ENCODE assay signal across 21 cellular contexts in genomic region chr4:159280442-159281172, GRCh38.
A peak's percentile ranks its signal among the peaks of the same experiment; 100 is the strongest.
DNase-seq lines count a peak whose midpoint lies in the region; ATAC-seq, FAIRE-seq and TF ChIP-seq lines count a peak whose summit lies in the region.
"Had no signal": no experiment of that assay in that cellular context is flagged by ENCODE, and none has a peak within 500 bp of the region (broad histone marks: within the 10 kb centered on the region; RNA-seq: fewer than 3 reads in every experiment).

No MANE protein-coding gene starts in this region.

- H3K9me3 Mint-ChIP-seq in Caco-2 (ENCODE audit: unreplicated experiment) (no peaks in the 10 kb centered on the region), H9 (no peaks in the 10 kb centered on the region)
- H3K9me3 Mint-ChIP-seq: CD4-positive, alpha-beta T cell; dendritic cell treated with granulocyte-macrophage colony-stimulating factor and Interleukin-4, amounts not matched to agents 40 ng/mL and 50 ng/mL, for 4 days had no signal

- H3K27me3 ChIP-seq in Caco-2 (replicated peaks; ENCODE audit: control insufficient read depth, insufficient read depth, low read length) (no peaks in the 10 kb centered on the region), H1 (replicated peaks in 1 of 4; ENCODE audit: control insufficient read depth in 3 of 4, extremely low read depth in 1 of 4, insufficient read depth in 3 of 4, low read length in 3 of 4) (no peaks in the 10 kb centered on the region), mucosa of rectum (ENCODE audit: control insufficient read depth in 2 of 2, insufficient read depth in 2 of 2, low read length in 2 of 2) (no peaks in the 10 kb centered on the region), H9 (ENCODE audit: insufficient read depth, low read length) (no peaks in the 10 kb centered on the region)
- H3K27me3 ChIP-seq: heart left ventricle, sigmoid colon, SJCRH30 had no signal

- H3K4me1 ChIP-seq in Caco-2 (peaks cover 43% of the 10 kb centered on the region), H1 (replicated peaks in 1 of 4; ENCODE audit: control insufficient read depth in 3 of 4, insufficient read depth in 4 of 4, low read length in 3 of 4) (peaks cover 0 to 5% (median 1%) of the 10 kb centered on the region in 4 experiments; a peak in 2 of 7 replicates), mucosa of rectum (ENCODE audit: control insufficient read depth in 2 of 2, insufficient read depth in 2 of 2, low read length in 2 of 2) (peaks cover 4 to 6% of the 10 kb centered on the region in 2 donors), H9 (ENCODE audit: insufficient read depth, low read length) (peaks cover 3% of the 10 kb centered on the region; the same call in 1 of the 2 replicates)

- H4K20me1 ChIP-seq in H1 (replicated peaks in 1 of 2; ENCODE audit: control insufficient read depth in 1 of 2, insufficient read depth in 2 of 2, low read length in 2 of 2) (peaks cover 0 to 2% of the 10 kb centered on the region in 2 experiments), H9 (ENCODE audit: control insufficient read depth, insufficient read depth, insufficient read length) (no peaks in the 10 kb centered on the region)

- H3K36me3 ChIP-seq in Caco-2 (ENCODE audit: control insufficient read depth, insufficient read depth, low read length) (no peaks in the 10 kb centered on the region), H1 (ENCODE audit: control insufficient read depth in 2 of 4, insufficient read depth in 4 of 4, low read length in 3 of 4) (no peaks in the 10 kb centered on the region), mucosa of rectum (ENCODE audit: control insufficient read depth in 2 of 2, insufficient read depth in 2 of 2, low read length in 2 of 2) (no peaks in the 10 kb centered on the region)
- H3K36me3 ChIP-seq: heart left ventricle, sigmoid colon, SJCRH30, WERI-Rb-1 had no signal

- H4K91ac ChIP-seq in H1 (replicated peaks; ENCODE audit: insufficient read length, low read length) (no peak overlapping the region), H9 (ENCODE audit: insufficient read length, low read depth, low read length) (no peak overlapping the region)

- TF ChIP-seq CTCF in Caco-2 (IDR thresholded peaks at IDR 0.05; ENCODE audit: insufficient read depth in 1 of 2, low read depth in 1 of 2, low read length in 1 of 2, severe bottlenecking in 1 of 2, unreplicated experiment in 1 of 2) (no peak), H1 (IDR thresholded peaks at IDR 0.05; ENCODE audit: control extremely low read depth in 1 of 3, insufficient read depth in 1 of 3, low read depth in 1 of 3, low read length in 3 of 3) (no peak), H9 (conservative IDR thresholded peaks at IDR 0.05) (no peak)

- H4K5ac ChIP-seq in H1 (ENCODE audit: insufficient read length, low read depth, low read length) = no peak overlapping the region
- H4K5ac ChIP-seq in H9 (ENCODE audit: insufficient read length, low read depth, low read length) = no peak overlapping the region

- H3K79me2 ChIP-seq in H1 (ENCODE audit: control insufficient read depth in 1 of 2, insufficient read depth in 2 of 2, low read length in 2 of 2) (no peaks in the 10 kb centered on the region; a peak in 2 of 4 replicates), H9 (ENCODE audit: insufficient read depth, low read length) (no peaks in the 10 kb centered on the region)

- H3K79me1 ChIP-seq in H1 (ENCODE audit: low read depth, low read length) (no peaks in the 10 kb centered on the region), H9 (ENCODE audit: insufficient read depth, low read depth, low read length, poor library complexity, severe bottlenecking) (no peaks in the 10 kb centered on the region)

- H3K9ac ChIP-seq in H1 (replicated peaks in 1 of 4; ENCODE audit: extremely low read depth in 1 of 4, low read depth in 3 of 4, low read length in 3 of 4) (no peak overlapping the region), mucosa of rectum (ENCODE audit: low read depth in 1 of 2, low read length in 2 of 2) (no peak overlapping the region), H9 (ENCODE audit: extremely low read depth, insufficient read length, low read length) (no peak overlapping the region)

- no peak overlapping the region for H2AK5ac ChIP-seq in H1 (ENCODE audit: low read depth, low read length)
- H2AK5ac ChIP-seq in H9 (ENCODE audit: insufficient read length, low read length) = no peak overlapping the region

- H2BK15ac ChIP-seq in H1 (ENCODE audit: low read length) = no peak overlapping the region
- no peak overlapping the region for H2BK15ac ChIP-seq in H9 (ENCODE audit: low read depth, low read length)

- H2BK20ac ChIP-seq in H1 (ENCODE audit: low read length) (no peak overlapping the region), H9 (ENCODE audit: low read depth, low read length, poor library complexity, severe bottlenecking) (no peak overlapping the region)

- H2BK120ac ChIP-seq in H1 (replicated peaks; ENCODE audit: low read depth, low read length) (no peak overlapping the region), H9 (ENCODE audit: low read depth, low read length, poor library complexity, severe bottlenecking) (no peak overlapping the region)

- no peak for TF ChIP-seq RAD21 in H1 (IDR thresholded peaks at IDR 0.05 in 1 of 2, conservative IDR thresholded peaks at IDR 0.05 in 1 of 2; ENCODE audit: low read depth in 2 of 2, low read length in 2 of 2)

- intact Hi-C loops in Caco-2 (cut with micrococcal nuclease; ENCODE audit: unreplicated experiment) = loop anchor here (5.0 kb wide), 1 partner anchor 53 kb away; no protein-coding TSS in a partner anchor

- peak overlapping the region; percentile 45 for H3K27ac Mint-ChIP-seq in Caco-2 (ENCODE audit: unreplicated experiment)
- no peak overlapping the region for H3K27ac Mint-ChIP-seq in H9
- H3K27ac Mint-ChIP-seq: CD4-positive, alpha-beta T cell; dendritic cell treated with granulocyte-macrophage colony-stimulating factor and Interleukin-4, amounts not matched to agents 40 ng/mL and 50 ng/mL, for 4 days; naive B cell had no signal

- FAIRE-seq in H1 (lab: Jason Lieb, UNC) = no peak
- FAIRE-seq: endothelial cell of umbilical vein, GM12891 had no signal

- peak overlapping the region; percentile 91 for H3K4ac ChIP-seq in H1 (replicated peaks; ENCODE audit: insufficient read length, low read depth, low read length)
- H3K4ac ChIP-seq in H9 (ENCODE audit: low read depth, low read length) = no peak overlapping the region

- H3K18ac ChIP-seq in H1 (ENCODE audit: extremely low read depth, low read length) = no peak overlapping the region
- H3K18ac ChIP-seq in H9 (ENCODE audit: insufficient read length, low read depth, low read length) = no peak overlapping the region

- H3K56ac ChIP-seq in H1 (replicated peaks; ENCODE audit: insufficient read length, low read depth, low read length) (no peak overlapping the region), H9 (ENCODE audit: insufficient read length, low read depth, low read length) (no peak overlapping the region)

- H3K36me3 Mint-ChIP-seq in Caco-2 (ENCODE audit: insufficient read depth, unreplicated experiment) (peaks cover 24% of the 10 kb centered on the region), H9 (ENCODE audit: insufficient read depth in 1 of 3, low read depth in 3 of 3) (no peaks in the 10 kb centered on the region)
- H3K36me3 Mint-ChIP-seq: naive B cell had no signal

- H3K4me1 Mint-ChIP-seq in Caco-2 (ENCODE audit: low read depth, unreplicated experiment) = peaks cover 5% of the 10 kb centered on the region
- H3K4me1 Mint-ChIP-seq in H9 = peaks cover 20 to 27% of the 10 kb centered on the region in 2 experiments

- H3K23ac ChIP-seq in H1 (ENCODE audit: insufficient read length) (no peak overlapping the region), H9 (ENCODE audit: insufficient read length, low read depth, low read length) (no peak overlapping the region)

- H4K8ac ChIP-seq in H1 (ENCODE audit: extremely low read depth, insufficient read depth, low read length) (no peak overlapping the region), H9 (replicated peaks; ENCODE audit: insufficient read length, low read depth, low read length) (no peak overlapping the region)

- H2BK5ac ChIP-seq in H1 (ENCODE audit: low read depth, low read length) (no peak overlapping the region), H9 (ENCODE audit: insufficient read length, low read length) (no peak overlapping the region)

- no peak overlapping the region for H3T11ph ChIP-seq in H9 (ENCODE audit: low read length)

- no peak overlapping the region for H3K4me3 ChIP-seq in Caco-2 (ENCODE audit: low read depth, low read length)
- H3K4me3 ChIP-seq in H1 (ENCODE audit: extremely low read depth in 1 of 4, insufficient read depth in 2 of 4, low read depth in 3 of 4, low read length in 4 of 4) = no peak overlapping the region
- H3K4me3 ChIP-seq in mucosa of rectum (ENCODE audit: low read length in 2 of 2) = peak overlapping the region in 1 of 2 donors; percentile 42
- H3K4me3 ChIP-seq: heart left ventricle, sigmoid colon, SJCRH30 had no signal

- no peak for ATAC-seq in HG02884 (IDR thresholded peaks at IDR 0.05; ENCODE audit: unreplicated experiment)

- TF ChIP-seq EP300 in H1 (IDR thresholded peaks at IDR 0.05; ENCODE audit: borderline replicate concordance in 1 of 2, low read depth in 2 of 2, low read length in 2 of 2) = no peak

- H2AFZ ChIP-seq in H1 (ENCODE audit: low read length) = no peak overlapping the region
- H2AFZ ChIP-seq in H9 (ENCODE audit: low read length) = no peak overlapping the region

- H3K23me2 ChIP-seq in H1 (ENCODE audit: low read depth, low read length) (no peaks in the 10 kb centered on the region; the same call in 1 of the 2 replicates), H9 (ENCODE audit: insufficient read length, low read depth, low read length, poor library complexity, severe bottlenecking) (no peaks in the 10 kb centered on the region)

- H3K27ac ChIP-seq in H1 (ENCODE audit: low read depth, low read length) (no peak overlapping the region), mucosa of rectum (ENCODE audit: low read depth in 2 of 2, low read length in 2 of 2) (peak overlapping the region; percentile 63 to 64), H9 (ENCODE audit: insufficient read length, low read depth, low read length) (no peak overlapping the region)
- H3K27ac ChIP-seq: sigmoid colon, SJCRH30, WERI-Rb-1 had no signal

- peak in 1 of 2 experiments; percentile 5 for DNase-seq in Caco-2
- peak; percentile 63 for DNase-seq in NCI-H187 treated with DMSO at 0.1 percent for 48 hours (lab: John Stamatoyannopoulos, UW)
- no peak for DNase-seq in H1 (ENCODE audit: low read depth in 1 of 2, low spot score in 2 of 2)
- no peak for DNase-seq in activated naive CD4-positive, alpha-beta T cell (lab: John Stamatoyannopoulos, UW)
- DNase-seq in H9 = no peak
- DNase-seq in NCI-H774 (lab: John Stamatoyannopoulos, UW) = no peak
- DNase-seq: activated effector memory CD4-positive, alpha-beta T cell treated with anti-CD3 and anti-CD28 coated beads, Interleukin-2, amount 50 U/mL, for 16 hours; CD4-positive, alpha-beta T cell; heart left ventricle; KBM-7; naive B cell; NCI-H1930; NCI-H82; sigmoid colon; SJCRH30; WERI-Rb-1 had no signal

- H3K14ac ChIP-seq in H1 (ENCODE audit: insufficient read length) = no peak overlapping the region
- H3K14ac ChIP-seq in H9 (ENCODE audit: insufficient read depth, low read length) = no peak overlapping the region

- H3K9me3 ChIP-seq in Caco-2 = no peaks in the 10 kb centered on the region
- H3K9me3 ChIP-seq in H1 (ENCODE audit: insufficient read depth in 2 of 2, low read depth in 1 of 2, low read length in 1 of 2) = no peaks in the 10 kb centered on the region
- no peaks in the 10 kb centered on the region for H3K9me3 ChIP-seq in mucosa of rectum (ENCODE audit: control insufficient read depth in 2 of 2, low read length in 2 of 2)
- H3K9me3 ChIP-seq in H9 (ENCODE audit: control insufficient read depth, low read depth, low read length) = no peaks in the 10 kb centered on the region
- H3K9me3 ChIP-seq: sigmoid colon, SJCRH30 had no signal

- no peak for TF ChIP-seq POLR2A in H1 (IDR thresholded peaks at IDR 0.05; ENCODE audit: control extremely low read depth in 1 of 2, low read depth in 2 of 2, low read length in 2 of 2)

- H2BK12ac ChIP-seq in H1 (ENCODE audit: low read depth, low read length) = no peak overlapping the region
- H2BK12ac ChIP-seq in H9 (ENCODE audit: insufficient read length, low read depth, low read length) = no peak overlapping the region

- no peak overlapping the region for H3K4me3 Mint-ChIP-seq in Caco-2 (ENCODE audit: unreplicated experiment)
- H3K4me3 Mint-ChIP-seq in H9 = no peak overlapping the region
- H3K4me3 Mint-ChIP-seq: CD4-positive, alpha-beta T cell; dendritic cell treated with granulocyte-macrophage colony-stimulating factor and Interleukin-4, amounts not matched to agents 40 ng/mL and 50 ng/mL, for 4 days had no signal

- H3K27me3 Mint-ChIP-seq in Caco-2 (ENCODE audit: insufficient read depth, unreplicated experiment) (no peaks in the 10 kb centered on the region), H9 (ENCODE audit: low read depth) (no peaks in the 10 kb centered on the region)
- H3K27me3 Mint-ChIP-seq: CD4-positive, alpha-beta T cell; dendritic cell treated with granulocyte-macrophage colony-stimulating factor and Interleukin-4, amounts not matched to agents 40 ng/mL and 50 ng/mL, for 4 days; naive B cell had no signal

- CTCF ChIA-PET in Caco-2 (lab: Charles Lee) (no interaction called here), H1 (lab: Charles Lee; ENCODE audit: partially characterized antibody) (interaction anchor here (1.3 to 1.7 kb wide), 3 partner anchors 13 to 89 kb away, joined by 4 to 7 read pairs (median 4); no protein-coding TSS in a partner anchor)

- no TSS peak for BruUV-seq in Caco-2 (replicated peaks; lab: Mats Ljungman, UMichigan)

- POLR2A ChIA-PET in Caco-2 (lab: Charles Lee) (interaction anchor here (0.6 kb wide), 2 partner anchors 115 to 391 kb away, joined by 3 read pairs; no protein-coding TSS in a partner anchor), H1 (lab: Charles Lee; ENCODE audit: partially characterized antibody) (no interaction called here)

- no peak overlapping the region for H3K4me2 ChIP-seq in H1 (ENCODE audit: insufficient read depth in 1 of 2, low read depth in 2 of 2, low read length in 2 of 2)
- no peak overlapping the region for H3K4me2 ChIP-seq in H9 (ENCODE audit: insufficient read depth, insufficient read length, low read length)

- 93% methylated on average over 12 of the region's 13 CpGs; no CpG with 5 or more reads in 1 of the 2 experiments for WGBS in H1 (ENCODE audit: extremely low coverage in 1 of 2, insufficient coverage in 1 of 2, insufficient read length in 1 of 2, insufficient replicate concordance in 2 of 2, low coverage in 1 of 2, low lambda C conversion rate in 2 of 2, missing lambda C conversion rate in 1 of 2), 2 experiments
- no CpG with 5 or more reads among the region's 13 CpGs for WGBS in H9 (ENCODE audit: extremely low coverage, insufficient read length, low lambda C conversion rate)

Comparison
In these comparisons a context has a peak if more than half of its experiments do, and no peak if none do; other contexts are left out.
1. H3K27ac ChIP-seq: peak in mucosa of rectum (2 of 2); none in H1 (single experiment) and H9 (single experiment).